22 cellular contexts compared by ENCODE assay signal in genomic region chr1:62904537-62904936, GRCh38.
"Had no signal": no experiment of that assay in that cellular context is flagged by ENCODE, and none has a peak within 500 bp of the region (broad histone marks: within the 10 kb centered on the region; RNA-seq: fewer than 3 reads in every experiment).

No MANE protein-coding gene starts in this region.

- H3K27ac Mint-ChIP-seq: activated B cell treated with CpG ODN at 0.5 μM for 24 hours; activated CD8-positive, alpha-beta memory T cell treated with anti-CD3 and anti-CD28 coated beads, Interleukin-2, amount 10 ng/mL, durations not matched to agents 7 days and 5 days; activated CD8-positive, alpha-beta T cell treated with anti-CD3 and anti-CD28 coated beads, Interleukin-2, amount 10 ng/mL, durations not matched to agents 7 days and 5 days; activated naive CD4-positive, alpha-beta T cell treated with anti-CD3 and anti-CD28 coated beads, Interleukin-2, amount 50 U/mL, for 72 hours; activated T-cell treated with anti-CD3 and anti-CD28 coated beads, Interleukin-2, amount 50 U/mL, for 72 hours; natural killer cell treated with Interleukin-12 subunit alpha and Interleukin-12 subunit beta and Interleukin-15 and Interleukin-18, amount 100 ng/mL, for 72 hours; type B pancreatic cell had no signal

- H3K36me3 Mint-ChIP-seq: activated CD8-positive, alpha-beta memory T cell treated with anti-CD3 and anti-CD28 coated beads, Interleukin-2, amount 10 ng/mL, durations not matched to agents 7 days and 5 days; activated naive CD4-positive, alpha-beta T cell treated with anti-CD3 and anti-CD28 coated beads, Interleukin-2, amount 50 U/mL, for 72 hours; natural killer cell treated with Interleukin-12 subunit alpha and Interleukin-12 subunit beta and Interleukin-15 and Interleukin-18, amount 100 ng/mL, for 72 hours; type B pancreatic cell had no signal

- DNase-seq: activated B cell treated with CpG ODN at 0.5 μM for 24 hours; activated CD8-positive, alpha-beta memory T cell treated with anti-CD3 and anti-CD28 coated beads, Interleukin-2, amount 10 ng/mL, durations not matched to agents 7 days and 5 days; activated CD8-positive, alpha-beta T cell treated with anti-CD3 and anti-CD28 coated beads, Interleukin-2, amount 10 ng/mL, durations not matched to agents 7 days and 5 days; activated naive CD4-positive, alpha-beta T cell; activated T-cell treated with anti-CD3 and anti-CD28 coated beads, Interleukin-2, amount 50 U/mL, for 72 hours; aorta; body of pancreas; effector memory CD4-positive, alpha-beta T cell; gastrocnemius medialis; glutamatergic neuron; left lung; lower lobe of right lung; mesenchymal stem cell; right lobe of liver; stimulated activated CD4-positive, alpha-beta T cell treated with anti-CD3 and anti-CD28 coated beads, Interleukin-2, amount 100 ng/mL, for 48 hours; stimulated activated naive CD8-positive, alpha-beta T cell treated with anti-CD3 and anti-CD28 coated beads, Interleukin-15, Interleukin-2, amounts not matched to agents 100 U/mL and 50 U/mL, for 24 hours; substantia nigra; uterus had no signal

- H3K36me3 ChIP-seq: gastrocnemius medialis, left lung, lower lobe of right lung, neutrophil, right lobe of liver, uterus had no signal

- H3K27me3 ChIP-seq: body of pancreas, gastrocnemius medialis, left lung, right lobe of liver, uterus had no signal

- H3K4me1 ChIP-seq: body of pancreas, gastrocnemius medialis, left lung, lower lobe of right lung, right lobe of liver, uterus had no signal

- H3K4me3 ChIP-seq: body of pancreas, gastrocnemius medialis, left lung, lower lobe of right lung, right lobe of liver, uterus had no signal

- H3K27me3 Mint-ChIP-seq: activated B cell treated with CpG ODN at 0.5 μM for 24 hours had no signal

- H3K27ac ChIP-seq: body of pancreas, gastrocnemius medialis, left lung, lower lobe of right lung, neutrophil, right lobe of liver, uterus had no signal

- H3K4me3 Mint-ChIP-seq: activated B cell treated with CpG ODN at 0.5 μM for 24 hours; activated CD8-positive, alpha-beta memory T cell treated with anti-CD3 and anti-CD28 coated beads, Interleukin-2, amount 10 ng/mL, durations not matched to agents 7 days and 5 days; activated CD8-positive, alpha-beta T cell treated with anti-CD3 and anti-CD28 coated beads, Interleukin-2, amount 10 ng/mL, durations not matched to agents 7 days and 5 days; activated T-cell treated with anti-CD3 and anti-CD28 coated beads, Interleukin-2, amount 50 U/mL, for 72 hours; natural killer cell treated with Interleukin-12 subunit alpha and Interleukin-12 subunit beta and Interleukin-15 and Interleukin-18, amount 100 ng/mL, for 72 hours; type B pancreatic cell had no signal

- H3K9me3 ChIP-seq: body of pancreas, gastrocnemius medialis, left lung, lower lobe of right lung, neutrophil, right lobe of liver, uterus had no signal

- H3K4me1 Mint-ChIP-seq: activated B cell treated with CpG ODN at 0.5 μM for 24 hours; activated CD8-positive, alpha-beta memory T cell treated with anti-CD3 and anti-CD28 coated beads, Interleukin-2, amount 10 ng/mL, durations not matched to agents 7 days and 5 days had no signal

- H3K9me3 Mint-ChIP-seq: activated B cell treated with CpG ODN at 0.5 μM for 24 hours; activated naive CD4-positive, alpha-beta T cell treated with anti-CD3 and anti-CD28 coated beads, Interleukin-2, amount 50 U/mL, for 72 hours; activated T-cell treated with anti-CD3 and anti-CD28 coated beads, Interleukin-2, amount 50 U/mL, for 72 hours; natural killer cell treated with Interleukin-12 subunit alpha and Interleukin-12 subunit beta and Interleukin-15 and Interleukin-18, amount 100 ng/mL, for 72 hours; type B pancreatic cell had no signal
